In genomic region chr1:112618721-112619517, GRCh38 we compare ENCODE assay signal across 8 cellular contexts. TPM values are rescaled to one million over a fixed set of nuclear protein-coding genes. Genes with fewer than 3 reads are reported as not detected.
DNase-seq lines count a peak whose midpoint lies in the region; ATAC-seq lines count a peak whose summit lies in the region.

Gene ST7L, minus strand, starts transcription at chr1:112619141. Its CDS starts 28 bp downstream, at chr1:112619113.

- H3K4ac ChIP-seq in mesenchymal stem cell (ENCODE audit: low read depth in 1 of 2, low read length in 2 of 2): peak within 1 kb of the TSS; percentile 95 to 99

- no peaks in the 10 kb centered on the region for H3K36me3 ChIP-seq in endocrine pancreas (ENCODE audit: control insufficient read depth, insufficient read depth, low read length)
- peaks cover 6 to 16% of the 10 kb centered on the region in 2 experiments for H3K36me3 ChIP-seq in mesenchymal stem cell (ENCODE audit: control insufficient read depth in 1 of 2, insufficient read depth in 2 of 2, low read depth in 1 of 2, low read length in 2 of 2)

- peak within 1 kb of the TSS; percentile 95 to 99 for H3K18ac ChIP-seq in mesenchymal stem cell (ENCODE audit: low read depth in 1 of 2, low read length in 2 of 2)

- no peak within 1 kb of the TSS for H2BK12ac ChIP-seq in mesenchymal stem cell (ENCODE audit: low read length in 2 of 2)

- peak within 1 kb of the TSS in 1 of 2 experiments; percentile 91 for H3K14ac ChIP-seq in mesenchymal stem cell (ENCODE audit: low read length in 2 of 2)

- no peaks in the 10 kb centered on the region for H3K9me3 ChIP-seq in endocrine pancreas (ENCODE audit: control insufficient read depth, low read length)
- no peaks in the 10 kb centered on the region for H3K9me3 ChIP-seq in mesenchymal stem cell (ENCODE audit: control insufficient read depth, low read length)

- H3K79me1 ChIP-seq in mesenchymal stem cell (replicated peaks; ENCODE audit: low read length, poor library complexity, severe bottlenecking): peaks cover 3% of the 10 kb centered on the region

- peak within 1 kb of the TSS; percentile 98 for H4K91ac ChIP-seq in mesenchymal stem cell (ENCODE audit: low read length)

- H3K4me1 ChIP-seq in endocrine pancreas (ENCODE audit: control insufficient read depth, insufficient read depth, low read length): peaks cover 10% of the 10 kb centered on the region
- H3K4me1 ChIP-seq in mesenchymal stem cell (ENCODE audit: control insufficient read depth, insufficient read depth, low read depth, low read length): peaks cover 4% of the 10 kb centered on the region

- peak within 1 kb of the TSS; percentile 39 for H2AFZ ChIP-seq in mesenchymal stem cell (ENCODE audit: low read depth, low read length)

- peak within 1 kb of the TSS; percentile 63 for H2BK15ac ChIP-seq in mesenchymal stem cell (ENCODE audit: low read depth, poor library complexity, severe bottlenecking)

- peak within 1 kb of the TSS; percentile 83 for H2BK5ac ChIP-seq in mesenchymal stem cell (ENCODE audit: low read depth, low read length, poor library complexity, severe bottlenecking)

- peak; percentile 20 for ATAC-seq in HG02759 (IDR thresholded peaks at IDR 0.05; ENCODE audit: unreplicated experiment)
- ATAC-seq in HG03196 (IDR thresholded peaks at IDR 0.05; ENCODE audit: unreplicated experiment): no peak

- peak within 1 kb of the TSS; percentile 97 for H4K8ac ChIP-seq in mesenchymal stem cell (ENCODE audit: low read length)

- peak within 1 kb of the TSS; percentile 81 for H3K4me2 ChIP-seq in mesenchymal stem cell (ENCODE audit: low read length, poor library complexity, severe bottlenecking)

- peak within 1 kb of the TSS; percentile 95 for H2AK5ac ChIP-seq in mesenchymal stem cell (ENCODE audit: low read length, severe bottlenecking)

- peak within 1 kb of the TSS; percentile 100 for H3K9ac ChIP-seq in endocrine pancreas (ENCODE audit: control insufficient read depth, insufficient read depth, low read length)
- peak within 1 kb of the TSS; percentile 100 for H3K9ac ChIP-seq in mesenchymal stem cell (ENCODE audit: low read length)

- peak within 1 kb of the TSS; percentile 97 for H3K4me3 ChIP-seq in endocrine pancreas (ENCODE audit: control insufficient read depth, insufficient read depth, low read length)
- peak within 1 kb of the TSS; percentile 81 to 97 for H3K4me3 ChIP-seq in mesenchymal stem cell (ENCODE audit: insufficient read depth in 1 of 2, low read depth in 1 of 2, low read length in 2 of 2)

- peak within 1 kb of the TSS; percentile 96 for H3K27ac ChIP-seq in mesenchymal stem cell (ENCODE audit: low read length, poor library complexity, severe bottlenecking)

- peak within 1 kb of the TSS in 1 of 2 experiments; percentile 65 for H3K23ac ChIP-seq in mesenchymal stem cell (ENCODE audit: low read length in 2 of 2)

- DNase-seq in COR-L47 (lab: John Stamatoyannopoulos, UW): peak; percentile 60
- DNase-seq in NCI-H748 (lab: John Stamatoyannopoulos, UW; ENCODE audit: unreplicated experiment): peak; percentile 81
- peak; percentile 57 for DNase-seq in activated CD8-positive, alpha-beta memory T cell treated with anti-CD3 and anti-CD28 coated beads, Interleukin-2, amount 50 U/mL, for 4 hours
- DNase-seq in mesenchymal stem cell: peak; percentile 81
- DNase-seq in stimulated activated CD8-positive, alpha-beta memory T cell treated with anti-CD3 and anti-CD28 coated beads, Interleukin-12 subunit alpha, Interleukin-12 subunit beta, amount 100 ng/mL, for 1 hour (ENCODE audit: low read depth): peak; percentile 46

- H3K27me3 ChIP-seq in endocrine pancreas (ENCODE audit: control insufficient read depth, insufficient read depth, low read length): no peaks in the 10 kb centered on the region
- no peaks in the 10 kb centered on the region for H3K27me3 ChIP-seq in mesenchymal stem cell (ENCODE audit: control insufficient read depth in 1 of 2, insufficient read depth in 1 of 2, low read length in 2 of 2)

- peak within 1 kb of the TSS; percentile 97 for H2BK120ac ChIP-seq in mesenchymal stem cell (ENCODE audit: low read depth, low read length)

- under 1% methylated on average over 48 of the region's 48 CpGs for WGBS in mesenchymal stem cell

RNA-seq across cellular contexts. Expression of gene ST7L, which starts in this region (rescaled TPM):
- 15.2 TPM for polyA plus RNA-seq in mesenchymal stem cell (2013, experiment 1 of 2)
- polyA plus RNA-seq in mesenchymal stem cell (2013, experiment 2 of 2): 14.9 TPM
